20 cellular contexts compared by ENCODE assay signal in genomic region chr4:38406243-38406642, GRCh38.
"Had no signal": no experiment of that assay in that cellular context is flagged by ENCODE, and none has a peak within 500 bp of the region (broad histone marks: within the 10 kb centered on the region; RNA-seq: fewer than 3 reads in every experiment).

No MANE protein-coding gene starts in this region.

- H3K27ac ChIP-seq: colonic mucosa, epithelial cell of prostate, foreskin keratinocyte, heart right ventricle, left lung, lower lobe of right lung had no signal

- H3K4me3 ChIP-seq: colonic mucosa, heart right ventricle, left lung, lower lobe of right lung had no signal

- H3K27me3 ChIP-seq: colonic mucosa, foreskin keratinocyte, heart right ventricle, left lung had no signal

- H3K9me3 ChIP-seq: colonic mucosa, heart right ventricle, left lung, lower lobe of right lung had no signal

- H3K4me1 ChIP-seq: colonic mucosa, foreskin keratinocyte, left lung, lower lobe of right lung had no signal

- DNase-seq: cerebellar nuclear complex; colonic mucosa; cortex of kidney; effector CD8-positive, alpha-beta T cell; effector memory CD8-positive, alpha-beta T cell; endodermal cell; erythroblast; foreskin keratinocyte; glutamatergic neuron; head of caudate nucleus; heart right ventricle; hippocampal formation; left cardiac atrium; left lung; left ventricle myocardium superior; lower lobe of right lung; mesenchymal stem cell; midbrain had no signal

- ATAC-seq: effector memory CD8-positive, alpha-beta T cell; esophagus mucosa; foreskin keratinocyte; heart right ventricle; left cardiac atrium; left lung; left ventricle myocardium superior; lower lobe of right lung had no signal

- H3K36me3 ChIP-seq: colonic mucosa, heart right ventricle, left lung, lower lobe of right lung had no signal
